ENCODE assay signal across 29 cellular contexts in the genomic region with DNA sequence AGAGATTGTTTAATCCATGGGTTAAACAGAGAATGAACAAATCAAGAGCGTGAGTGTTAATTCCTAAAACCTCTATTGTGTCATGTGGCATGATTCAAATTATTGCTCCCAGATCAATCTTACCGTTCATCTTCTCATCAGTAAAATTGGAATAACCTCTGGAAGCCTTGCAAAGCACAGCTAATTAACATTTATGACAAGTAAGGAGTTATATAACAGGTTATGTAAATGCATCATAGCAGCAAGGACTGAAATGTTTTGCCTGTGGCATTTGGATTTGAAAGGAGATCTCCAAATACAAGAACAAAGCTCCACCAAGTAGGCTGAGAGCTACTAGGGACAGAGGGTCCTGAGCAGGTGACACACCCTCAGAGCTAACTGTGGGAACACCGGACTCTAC.
"Had no signal": no experiment of that assay in that cellular context is flagged by ENCODE, and none has a peak within 500 bp of the region (broad histone marks: within the 10 kb centered on the region; RNA-seq: fewer than 3 reads in every experiment).

No MANE protein-coding gene starts in this region.

- H3K27ac ChIP-seq: body of pancreas, colonic mucosa, heart left ventricle, WERI-Rb-1 had no signal

- H3K4me3 Mint-ChIP-seq: activated B cell treated with CpG ODN at 0.5 μM for 24 hours; activated CD8-positive, alpha-beta T cell treated with anti-CD3 and anti-CD28 coated beads for 36 hours; activated naive CD8-positive, alpha-beta T cell; activated T-cell treated with anti-CD3 and anti-CD28 coated beads, Interleukin-2, amount 50 U/mL, for 4 hours; activated T-helper 17 cell treated with anti-CD3 and anti-CD28 coated beads, Interleukin-2, amount 50 U/mL, for 72 hours; endodermal cell; T-cell; T-helper 1 cell treated with Interleukin-12 subunit alpha and Interleukin-12 subunit beta and Interleukin-4 antibody, amounts not matched to agents 30 μg/mL and 1 μg/mL, for 36 hours had no signal

- DNase-seq: activated B cell treated with CpG ODN at 0.5 μM for 24 hours; activated CD4-positive, alpha-beta T cell treated with anti-CD3 and anti-CD28 coated beads for 48 hours; activated CD4-positive, alpha-beta T cell treated with anti-CD3 and anti-CD28 coated beads, Interleukin-2, amount 50 U/mL, for 1 hour; activated CD4-positive, alpha-beta T cell treated with anti-CD3 and anti-CD28 coated beads, Interleukin-2, amount 50 U/mL, for 48 hours; activated CD8-positive, alpha-beta memory T cell treated with anti-CD3 and anti-CD28 coated beads for 24 hours; activated CD8-positive, alpha-beta T cell treated with anti-CD3 and anti-CD28 coated beads for 36 hours; activated effector memory CD4-positive, alpha-beta T cell treated with Interleukin-2 at 50 U/mL for 16 hours; activated gamma-delta T cell treated with Interleukin-2 at 50 U/mL for 16 hours; activated naive CD4-positive, alpha-beta T cell treated with anti-CD3 and anti-CD28 coated beads, Interleukin-2, amount 50 U/mL, for 16 hours; activated naive CD4-positive, alpha-beta T cell treated with Interleukin-2 at 50 U/mL for 16 hours; activated T-cell treated with anti-CD3 and anti-CD28 coated beads, Interleukin-2, amount 50 U/mL, for 4 hours; amniotic stem cell; aorta; body of pancreas; central memory CD4-positive, alpha-beta T cell; cerebellar nuclear complex; colonic mucosa; effector memory CD4-positive, alpha-beta T cell; endodermal cell; foreskin fibroblast; heart left ventricle; T-cell; T-helper 9 cell; WERI-Rb-1 had no signal

- H3K36me3 Mint-ChIP-seq: activated naive CD8-positive, alpha-beta T cell; T-cell had no signal

- ATAC-seq: activated CD4-positive, CD25-positive, alpha-beta regulatory T cell treated with anti-CD3 and anti-CD28 coated beads, Interleukin-2, amount 50 U/mL, for 24 hours; activated CD8-positive, alpha-beta T cell treated with anti-CD3 and anti-CD28 coated beads for 36 hours; activated T-cell treated with anti-CD3 and anti-CD28 coated beads, Interleukin-2, amount 50 U/mL, for 4 hours; activated T-helper 17 cell treated with anti-CD3 and anti-CD28 coated beads, Interleukin-2, amount 50 U/mL, for 72 hours; body of pancreas; esophagus mucosa; T-cell had no signal

- H3K4me1 Mint-ChIP-seq: activated B cell treated with CpG ODN at 0.5 μM for 24 hours; activated T-helper 17 cell treated with anti-CD3 and anti-CD28 coated beads, Interleukin-2, amount 50 U/mL, for 72 hours; T-cell had no signal

- H3K9me3 Mint-ChIP-seq: activated B cell treated with CpG ODN at 0.5 μM for 24 hours; activated CD8-positive, alpha-beta T cell treated with anti-CD3 and anti-CD28 coated beads for 36 hours; activated T-cell treated with anti-CD3 and anti-CD28 coated beads, Interleukin-2, amount 50 U/mL, for 4 hours; activated T-helper 17 cell treated with anti-CD3 and anti-CD28 coated beads, Interleukin-2, amount 50 U/mL, for 72 hours; endodermal cell; T-cell; T-helper 1 cell treated with Interleukin-12 subunit alpha and Interleukin-12 subunit beta and Interleukin-4 antibody, amounts not matched to agents 30 μg/mL and 1 μg/mL, for 36 hours had no signal

- H3K27ac Mint-ChIP-seq: activated B cell treated with CpG ODN at 0.5 μM for 24 hours; activated CD8-positive, alpha-beta T cell treated with anti-CD3 and anti-CD28 coated beads for 36 hours; activated naive CD8-positive, alpha-beta T cell; activated T-helper 17 cell treated with anti-CD3 and anti-CD28 coated beads, Interleukin-2, amount 50 U/mL, for 72 hours; endodermal cell; T-cell; T-helper 1 cell treated with Interleukin-12 subunit alpha and Interleukin-12 subunit beta and Interleukin-4 antibody, amounts not matched to agents 30 μg/mL and 1 μg/mL, for 36 hours had no signal
